Comparison of ENCODE assay signal across 7 cellular contexts in genomic region chr13:51619614-51620013, GRCh38. TPM values are rescaled to one million over a fixed set of nuclear protein-coding genes. Genes with fewer than 3 reads are reported as not detected.
A peak's percentile ranks its signal among the peaks of the same experiment; 100 is the strongest.
DNase-seq lines count a peak whose midpoint lies in the region; ATAC-seq and TF ChIP-seq lines count a peak whose summit lies in the region.

No MANE protein-coding gene starts in this region.

- ATAC-seq in GM18511 (IDR thresholded peaks at IDR 0.05; ENCODE audit: unreplicated experiment) (peak; percentile 51), HG03442 (IDR thresholded peaks at IDR 0.05; ENCODE audit: unreplicated experiment) (peak; percentile 48), GM18907 (IDR thresholded peaks at IDR 0.05; ENCODE audit: unreplicated experiment) (no peak), GM19324 (IDR thresholded peaks at IDR 0.05; ENCODE audit: low FRiP score, unreplicated experiment) (no peak)

- H3K4me1 ChIP-seq in skeletal muscle satellite cell (ENCODE audit: control insufficient read depth, insufficient read depth, low read length) = peaks cover 69% of the 10 kb centered on the region

- intact Hi-C loops in dorsolateral prefrontal cortex (cut with DNase I) = loop anchor here in 1 of 2 donors (5.0 kb wide), 1 partner anchor 37 kb away; the partner anchor contains the start of gene WDFY2

- H3K27me3 ChIP-seq in dorsolateral prefrontal cortex (no peaks in the 10 kb centered on the region), skeletal muscle satellite cell (ENCODE audit: control insufficient read depth, insufficient read depth, low read length) (no peaks in the 10 kb centered on the region)

- no peak overlapping the region for H3K4me3 ChIP-seq in dorsolateral prefrontal cortex
- peak overlapping the region; percentile 24 for H3K4me3 ChIP-seq in skeletal muscle satellite cell (ENCODE audit: low read length)

- no peak for TF ChIP-seq CTCF in dorsolateral prefrontal cortex (IDR thresholded peaks at IDR 0.05 in 54 of 56, conservative IDR thresholded peaks at IDR 0.05 in 2 of 56; ENCODE audit: low read depth in 1 of 56, partially characterized antibody in 56 of 56)

- peak overlapping the region; percentile 64 for H3K4me2 ChIP-seq in skeletal muscle satellite cell (ENCODE audit: low read length)

- H3K27ac ChIP-seq in dorsolateral prefrontal cortex = peak overlapping the region; percentile 49 to 96 (median 91)

- DNase-seq in dorsolateral prefrontal cortex (no peak), NCI-H2107 treated with DMSO at 0.1 percent for 48 hours (lab: John Stamatoyannopoulos, UW; ENCODE audit: unreplicated experiment) (no peak)

- H3K9ac ChIP-seq in skeletal muscle satellite cell (ENCODE audit: low read depth, low read length) = peak overlapping the region; percentile 60

- no peaks in the 10 kb centered on the region for H3K36me3 ChIP-seq in skeletal muscle satellite cell (ENCODE audit: insufficient read depth, low read length)

- no peaks in the 10 kb centered on the region for H3K9me3 ChIP-seq in skeletal muscle satellite cell (replicated peaks; ENCODE audit: low read length)

RNA-seq across cellular contexts. Expression of gene WDFY2, which starts 35.4 kb away (rescaled TPM):
- 10 to 100 TPM; 10.9 to 39.0 (median 19.4) TPM for total RNA-seq in dorsolateral prefrontal cortex
- 11.4 and 13.4 TPM in 2 replicates for total RNA-seq in skeletal muscle satellite cell (2012; rRNA removed)

Comparison
In these comparisons a context has a peak if more than half of its experiments do, and no peak if none do; other contexts are left out.
1. ATAC-seq: peak in GM18511 (single experiment) and HG03442 (single experiment); none in GM18907 (single experiment) and GM19324 (single experiment).